In the genomic region with DNA sequence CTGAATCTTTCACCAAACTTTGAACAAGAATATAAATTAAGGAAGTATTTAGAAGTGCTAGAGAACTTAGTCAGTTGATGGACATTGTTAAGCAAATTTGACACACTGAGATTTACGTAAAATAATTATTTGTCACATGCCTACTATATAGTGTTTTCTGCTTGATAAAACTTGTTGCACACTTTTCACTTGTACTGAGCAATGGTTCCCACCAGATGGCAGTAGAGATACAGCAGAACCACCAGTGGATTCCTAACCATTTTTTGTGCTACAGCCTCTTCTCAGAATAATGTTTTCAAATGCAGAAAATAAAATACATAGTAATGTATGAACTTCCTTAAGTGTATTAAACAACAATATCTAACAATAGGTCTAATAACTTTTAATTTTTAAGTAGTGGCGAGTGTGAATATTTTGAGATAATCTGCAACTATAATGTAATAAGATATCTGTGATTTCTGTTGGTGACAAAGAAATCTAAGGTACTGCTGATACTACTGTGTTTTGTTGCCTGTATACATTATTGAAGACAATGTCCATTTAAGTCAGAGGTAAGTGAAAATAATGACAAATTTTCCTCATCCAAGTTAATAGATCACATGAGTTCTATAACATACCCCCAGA, we compare ENCODE assay signal across 8 cellular contexts.
DNase-seq lines count a peak whose midpoint lies in the region; ATAC-seq and TF ChIP-seq lines count a peak whose summit lies in the region.

No MANE protein-coding gene starts in this region.

- TF ChIP-seq CTCF in AG10803 (conservative IDR thresholded peaks at IDR 0.05; ENCODE audit: low read length) (peak; percentile 85), GM12865 (IDR thresholded peaks at IDR 0.05; ENCODE audit: insufficient read depth, low read depth, low read length, missing control alignments) (peak; percentile 62)

- no peak overlapping the region for H3K4me3 ChIP-seq in AG10803 (ENCODE audit: low read length)
- H3K4me3 ChIP-seq in GM12865 (ENCODE audit: low read depth, low read length): no peak overlapping the region

- DNase-seq in AG10803 (ENCODE audit: low read depth) (peak; percentile 31), GM12865 (ENCODE audit: low read depth) (peak; percentile 21), NCI-H748 treated with DMSO at 0.1 percent for 48 hours (lab: John Stamatoyannopoulos, UW) (peak; percentile 10), dermis blood vessel endothelial cell (peak; percentile 56), myocyte (ENCODE audit: low read depth) (peak; percentile 44), SW 1271 (lab: John Stamatoyannopoulos, UW) (no peak), NCI-H1436 treated with DMSO at 0.1 percent for 48 hours (lab: John Stamatoyannopoulos, UW) (no peak)

- peak; percentile 56 for ATAC-seq in HG02798 (IDR thresholded peaks at IDR 0.05; ENCODE audit: poor library complexity, unreplicated experiment)

Comparison
In these comparisons a context has a peak if more than half of its experiments do, and no peak if none do; other contexts are left out.
1. DNase-seq: peak in AG10803 (single experiment), GM12865 (single experiment), NCI-H748 treated with DMSO at 0.1 percent for 48 hours (single experiment), dermis blood vessel endothelial cell (single experiment) and myocyte (single experiment); none in SW 1271 (0 of 2) and NCI-H1436 treated with DMSO at 0.1 percent for 48 hours (single experiment).